Comparison of ENCODE assay signal across 1 cellular context in the genomic region with DNA sequence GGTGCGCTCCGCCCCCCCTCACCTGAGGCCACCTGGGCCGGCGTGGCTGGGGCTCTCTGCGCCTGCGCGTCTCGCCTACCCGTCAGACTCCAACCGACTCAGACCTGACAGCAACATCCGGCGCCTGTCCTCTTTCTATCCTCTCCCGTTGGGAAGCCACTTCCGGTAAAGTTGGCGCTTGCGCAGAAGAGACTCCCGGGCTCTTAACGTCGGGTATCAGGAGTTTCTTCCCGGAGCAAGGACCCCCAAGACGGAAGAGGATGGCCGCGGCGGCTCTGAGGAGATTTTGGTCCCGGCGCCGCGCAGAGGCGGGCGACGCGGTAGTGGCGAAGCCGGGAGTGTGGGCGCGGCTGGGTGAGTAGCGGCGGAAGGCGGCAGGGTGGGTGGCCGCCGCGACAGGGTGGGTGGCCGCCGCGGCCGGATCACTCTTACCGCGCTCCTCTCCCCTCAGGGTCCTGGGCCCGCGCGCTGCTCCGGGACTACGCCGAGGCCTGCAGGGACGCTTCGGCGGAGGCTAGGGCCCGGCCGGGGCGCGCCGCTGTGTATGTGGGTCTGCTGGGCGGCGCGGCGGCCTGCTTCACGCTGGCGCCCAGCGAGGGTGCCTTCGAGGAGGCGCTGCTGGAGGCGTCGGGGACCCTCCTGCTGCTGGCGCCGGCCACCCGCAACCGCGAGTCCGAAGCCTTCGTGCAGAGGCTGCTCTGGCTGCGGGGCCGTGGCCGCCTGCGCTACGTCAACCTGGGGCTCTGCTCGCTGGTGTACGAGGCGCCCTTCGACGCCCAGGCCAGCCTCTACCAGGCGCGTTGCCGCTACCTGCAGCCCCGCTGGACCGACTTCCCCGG.
A peak's percentile ranks its signal among the peaks of the same experiment; 100 is the strongest.
TF ChIP-seq lines count a peak whose summit lies in the region.

A gene (plus strand): TSS at position 249 of the 839 bp plus-strand sequence. CDS start 12 bp downstream, at position 261.
A gene (minus strand): TSS at position 77 of the 839 bp plus-strand sequence. CDS start 229 bp downstream, outside the sequence.

TF ChIP-seq in HepG2, 621 proteins besides CTCF, POLR2A, EP300 and RAD21 (continued from another document and continues in another):
- TF ChIP-seq ZSCAN20 (CRISPR knock-in tag; IDR thresholded peaks at IDR 0.05; ENCODE audit: borderline replicate concordance) (peak; percentile 86), ZNF678 (CRISPR knock-in tag; IDR thresholded peaks at IDR 0.05) (no peak), ZFX (CRISPR knock-in tag; IDR thresholded peaks at IDR 0.05; ENCODE audit: low read depth) (peak; percentile 95; the same call in 1 of the 2 replicates), FOXP1 (IDR thresholded peaks at IDR 0.05) (no peak), FOXP1 (CRISPR knock-in tag; IDR thresholded peaks at IDR 0.05) (no peak), ZIK1 (CRISPR knock-in tag; IDR thresholded peaks at IDR 0.05; ENCODE audit: borderline replicate concordance, low read depth) (no peak; the same call in 1 of the 2 replicates), CCDC6 (CRISPR knock-in tag; IDR thresholded peaks at IDR 0.05) (no peak), SP140L (CRISPR knock-in tag; IDR thresholded peaks at IDR 0.05; ENCODE audit: borderline replicate concordance) (peak; percentile 89; the same call in 1 of the 2 replicates), ATF7 (IDR thresholded peaks at IDR 0.05) (no peak), ATF7 (CRISPR knock-in tag; IDR thresholded peaks at IDR 0.05) (peak; percentile 37; the same call in 1 of the 2 replicates), TCF12 (IDR thresholded peaks at IDR 0.05) (no peak), TCF12 (CRISPR knock-in tag; IDR thresholded peaks at IDR 0.05) (peak; percentile 59; the same call in 1 of the 2 replicates), TAF15 (IDR thresholded peaks at IDR 0.05; ENCODE audit: low read depth, low read length, poor library complexity, severe bottlenecking) (no peak), SAFB2 (CRISPR knock-in tag; IDR thresholded peaks at IDR 0.05; ENCODE audit: borderline replicate concordance, low read depth) (no peak), KMT2B (CRISPR knock-in tag; IDR thresholded peaks at IDR 0.05) (peak; percentile 87), THYN1 (CRISPR knock-in tag; IDR thresholded peaks at IDR 0.05; ENCODE audit: borderline replicate concordance, low read depth) (no peak), MEF2D (CRISPR knock-in tag; IDR thresholded peaks at IDR 0.05) (no peak), ATRX (CRISPR knock-in tag; IDR thresholded peaks at IDR 0.05; ENCODE audit: borderline replicate concordance) (no peak), SIX4 (CRISPR knock-in tag; IDR thresholded peaks at IDR 0.05) (no peak; the same call in 1 of the 2 replicates), FOXJ3 (CRISPR knock-in tag; IDR thresholded peaks at IDR 0.05; ENCODE audit: borderline replicate concordance) (0 out of 2 replicates have a peak, but pooled peaks have one; percentile 39), PHF20 (CRISPR knock-in tag; IDR thresholded peaks at IDR 0.05) (peak; percentile 95), REXO4 (CRISPR knock-in tag; IDR thresholded peaks at IDR 0.05; ENCODE audit: borderline replicate concordance) (no peak), FOSL1 (CRISPR knock-in tag; IDR thresholded peaks at IDR 0.05; ENCODE audit: borderline replicate concordance) (no peak), MAFK (conservative IDR thresholded peaks at IDR 0.05 in 1 of 2, IDR thresholded peaks at IDR 0.05 in 1 of 2; ENCODE audit: low read length in 2 of 2) (no peak), CAMTA2 (CRISPR knock-in tag; IDR thresholded peaks at IDR 0.05; ENCODE audit: borderline replicate concordance) (0 out of 2 replicates have a peak, but pooled peaks have one; percentile 42), ZNF30 (CRISPR knock-in tag; IDR thresholded peaks at IDR 0.05) (no peak)
- TF ChIP-seq, protein P1, sequence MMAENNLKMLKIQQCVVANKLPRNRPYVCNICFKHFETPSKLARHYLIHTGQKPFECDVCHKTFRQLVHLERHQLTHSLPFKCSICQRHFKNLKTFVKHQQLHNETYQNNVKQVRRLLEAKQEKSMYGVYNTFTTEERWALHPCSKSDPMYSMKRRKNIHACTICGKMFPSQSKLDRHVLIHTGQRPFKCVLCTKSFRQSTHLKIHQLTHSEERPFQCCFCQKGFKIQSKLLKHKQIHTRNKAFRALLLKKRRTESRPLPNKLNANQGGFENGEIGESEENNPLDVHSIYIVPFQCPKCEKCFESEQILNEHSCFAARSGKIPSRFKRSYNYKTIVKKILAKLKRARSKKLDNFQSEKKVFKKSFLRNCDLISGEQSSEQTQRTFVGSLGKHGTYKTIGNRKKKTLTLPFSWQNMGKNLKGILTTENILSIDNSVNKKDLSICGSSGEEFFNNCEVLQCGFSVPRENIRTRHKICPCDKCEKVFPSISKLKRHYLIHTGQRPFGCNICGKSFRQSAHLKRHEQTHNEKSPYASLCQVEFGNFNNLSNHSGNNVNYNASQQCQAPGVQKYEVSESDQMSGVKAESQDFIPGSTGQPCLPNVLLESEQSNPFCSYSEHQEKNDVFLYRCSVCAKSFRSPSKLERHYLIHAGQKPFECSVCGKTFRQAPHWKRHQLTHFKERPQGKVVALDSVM (CRISPR knock-in tag; IDR thresholded peaks at IDR 0.05): peak; percentile 45
- TF ChIP-seq, protein P2, sequence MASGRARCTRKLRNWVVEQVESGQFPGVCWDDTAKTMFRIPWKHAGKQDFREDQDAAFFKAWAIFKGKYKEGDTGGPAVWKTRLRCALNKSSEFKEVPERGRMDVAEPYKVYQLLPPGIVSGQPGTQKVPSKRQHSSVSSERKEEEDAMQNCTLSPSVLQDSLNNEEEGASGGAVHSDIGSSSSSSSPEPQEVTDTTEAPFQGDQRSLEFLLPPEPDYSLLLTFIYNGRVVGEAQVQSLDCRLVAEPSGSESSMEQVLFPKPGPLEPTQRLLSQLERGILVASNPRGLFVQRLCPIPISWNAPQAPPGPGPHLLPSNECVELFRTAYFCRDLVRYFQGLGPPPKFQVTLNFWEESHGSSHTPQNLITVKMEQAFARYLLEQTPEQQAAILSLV (CRISPR knock-in tag; IDR thresholded peaks at IDR 0.05; ENCODE audit: borderline replicate concordance): peak; percentile 60; the same call in 1 of the 2 replicates
- TF ChIP-seq, protein P3, sequence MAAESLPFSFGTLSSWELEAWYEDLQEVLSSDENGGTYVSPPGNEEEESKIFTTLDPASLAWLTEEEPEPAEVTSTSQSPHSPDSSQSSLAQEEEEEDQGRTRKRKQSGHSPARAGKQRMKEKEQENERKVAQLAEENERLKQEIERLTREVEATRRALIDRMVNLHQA (CRISPR knock-in tag; IDR thresholded peaks at IDR 0.05): no peak
- TF ChIP-seq, protein P4, sequence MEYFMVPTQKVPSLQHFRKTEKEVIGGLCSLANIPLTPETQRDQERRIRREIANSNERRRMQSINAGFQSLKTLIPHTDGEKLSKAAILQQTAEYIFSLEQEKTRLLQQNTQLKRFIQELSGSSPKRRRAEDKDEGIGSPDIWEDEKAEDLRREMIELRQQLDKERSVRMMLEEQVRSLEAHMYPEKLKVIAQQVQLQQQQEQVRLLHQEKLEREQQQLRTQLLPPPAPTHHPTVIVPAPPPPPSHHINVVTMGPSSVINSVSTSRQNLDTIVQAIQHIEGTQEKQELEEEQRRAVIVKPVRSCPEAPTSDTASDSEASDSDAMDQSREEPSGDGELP (IDR thresholded peaks at IDR 0.05; ENCODE audit: borderline replicate concordance, low read depth): peak; percentile 53; the same call in 1 of the 2 replicates
- TF ChIP-seq, protein P5, sequence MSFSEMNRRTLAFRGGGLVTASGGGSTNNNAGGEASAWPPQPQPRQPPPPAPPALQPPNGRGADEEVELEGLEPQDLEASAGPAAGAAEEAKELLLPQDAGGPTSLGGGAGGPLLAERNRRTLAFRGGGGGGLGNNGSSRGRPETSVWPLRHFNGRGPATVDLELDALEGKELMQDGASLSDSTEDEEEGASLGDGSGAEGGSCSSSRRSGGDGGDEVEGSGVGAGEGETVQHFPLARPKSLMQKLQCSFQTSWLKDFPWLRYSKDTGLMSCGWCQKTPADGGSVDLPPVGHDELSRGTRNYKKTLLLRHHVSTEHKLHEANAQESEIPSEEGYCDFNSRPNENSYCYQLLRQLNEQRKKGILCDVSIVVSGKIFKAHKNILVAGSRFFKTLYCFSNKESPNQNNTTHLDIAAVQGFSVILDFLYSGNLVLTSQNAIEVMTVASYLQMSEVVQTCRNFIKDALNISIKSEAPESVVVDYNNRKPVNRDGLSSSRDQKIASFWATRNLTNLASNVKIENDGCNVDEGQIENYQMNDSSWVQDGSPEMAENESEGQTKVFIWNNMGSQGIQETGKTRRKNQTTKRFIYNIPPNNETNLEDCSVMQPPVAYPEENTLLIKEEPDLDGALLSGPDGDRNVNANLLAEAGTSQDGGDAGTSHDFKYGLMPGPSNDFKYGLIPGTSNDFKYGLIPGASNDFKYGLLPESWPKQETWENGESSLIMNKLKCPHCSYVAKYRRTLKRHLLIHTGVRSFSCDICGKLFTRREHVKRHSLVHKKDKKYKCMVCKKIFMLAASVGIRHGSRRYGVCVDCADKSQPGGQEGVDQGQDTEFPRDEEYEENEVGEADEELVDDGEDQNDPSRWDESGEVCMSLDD (CRISPR knock-in tag; IDR thresholded peaks at IDR 0.05; ENCODE audit: borderline replicate concordance): no peak
- TF ChIP-seq, protein P6, sequence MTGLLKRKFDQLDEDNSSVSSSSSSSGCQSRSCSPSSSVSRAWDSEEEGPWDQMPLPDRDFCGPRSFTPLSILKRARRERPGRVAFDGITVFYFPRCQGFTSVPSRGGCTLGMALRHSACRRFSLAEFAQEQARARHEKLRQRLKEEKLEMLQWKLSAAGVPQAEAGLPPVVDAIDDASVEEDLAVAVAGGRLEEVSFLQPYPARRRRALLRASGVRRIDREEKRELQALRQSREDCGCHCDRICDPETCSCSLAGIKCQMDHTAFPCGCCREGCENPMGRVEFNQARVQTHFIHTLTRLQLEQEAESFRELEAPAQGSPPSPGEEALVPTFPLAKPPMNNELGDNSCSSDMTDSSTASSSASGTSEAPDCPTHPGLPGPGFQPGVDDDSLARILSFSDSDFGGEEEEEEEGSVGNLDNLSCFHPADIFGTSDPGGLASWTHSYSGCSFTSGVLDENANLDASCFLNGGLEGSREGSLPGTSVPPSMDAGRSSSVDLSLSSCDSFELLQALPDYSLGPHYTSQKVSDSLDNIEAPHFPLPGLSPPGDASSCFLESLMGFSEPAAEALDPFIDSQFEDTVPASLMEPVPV (CRISPR knock-in tag; IDR thresholded peaks at IDR 0.05): 0 out of 2 replicates have a peak, but pooled peaks have one; percentile 16
- TF ChIP-seq, protein P7, sequence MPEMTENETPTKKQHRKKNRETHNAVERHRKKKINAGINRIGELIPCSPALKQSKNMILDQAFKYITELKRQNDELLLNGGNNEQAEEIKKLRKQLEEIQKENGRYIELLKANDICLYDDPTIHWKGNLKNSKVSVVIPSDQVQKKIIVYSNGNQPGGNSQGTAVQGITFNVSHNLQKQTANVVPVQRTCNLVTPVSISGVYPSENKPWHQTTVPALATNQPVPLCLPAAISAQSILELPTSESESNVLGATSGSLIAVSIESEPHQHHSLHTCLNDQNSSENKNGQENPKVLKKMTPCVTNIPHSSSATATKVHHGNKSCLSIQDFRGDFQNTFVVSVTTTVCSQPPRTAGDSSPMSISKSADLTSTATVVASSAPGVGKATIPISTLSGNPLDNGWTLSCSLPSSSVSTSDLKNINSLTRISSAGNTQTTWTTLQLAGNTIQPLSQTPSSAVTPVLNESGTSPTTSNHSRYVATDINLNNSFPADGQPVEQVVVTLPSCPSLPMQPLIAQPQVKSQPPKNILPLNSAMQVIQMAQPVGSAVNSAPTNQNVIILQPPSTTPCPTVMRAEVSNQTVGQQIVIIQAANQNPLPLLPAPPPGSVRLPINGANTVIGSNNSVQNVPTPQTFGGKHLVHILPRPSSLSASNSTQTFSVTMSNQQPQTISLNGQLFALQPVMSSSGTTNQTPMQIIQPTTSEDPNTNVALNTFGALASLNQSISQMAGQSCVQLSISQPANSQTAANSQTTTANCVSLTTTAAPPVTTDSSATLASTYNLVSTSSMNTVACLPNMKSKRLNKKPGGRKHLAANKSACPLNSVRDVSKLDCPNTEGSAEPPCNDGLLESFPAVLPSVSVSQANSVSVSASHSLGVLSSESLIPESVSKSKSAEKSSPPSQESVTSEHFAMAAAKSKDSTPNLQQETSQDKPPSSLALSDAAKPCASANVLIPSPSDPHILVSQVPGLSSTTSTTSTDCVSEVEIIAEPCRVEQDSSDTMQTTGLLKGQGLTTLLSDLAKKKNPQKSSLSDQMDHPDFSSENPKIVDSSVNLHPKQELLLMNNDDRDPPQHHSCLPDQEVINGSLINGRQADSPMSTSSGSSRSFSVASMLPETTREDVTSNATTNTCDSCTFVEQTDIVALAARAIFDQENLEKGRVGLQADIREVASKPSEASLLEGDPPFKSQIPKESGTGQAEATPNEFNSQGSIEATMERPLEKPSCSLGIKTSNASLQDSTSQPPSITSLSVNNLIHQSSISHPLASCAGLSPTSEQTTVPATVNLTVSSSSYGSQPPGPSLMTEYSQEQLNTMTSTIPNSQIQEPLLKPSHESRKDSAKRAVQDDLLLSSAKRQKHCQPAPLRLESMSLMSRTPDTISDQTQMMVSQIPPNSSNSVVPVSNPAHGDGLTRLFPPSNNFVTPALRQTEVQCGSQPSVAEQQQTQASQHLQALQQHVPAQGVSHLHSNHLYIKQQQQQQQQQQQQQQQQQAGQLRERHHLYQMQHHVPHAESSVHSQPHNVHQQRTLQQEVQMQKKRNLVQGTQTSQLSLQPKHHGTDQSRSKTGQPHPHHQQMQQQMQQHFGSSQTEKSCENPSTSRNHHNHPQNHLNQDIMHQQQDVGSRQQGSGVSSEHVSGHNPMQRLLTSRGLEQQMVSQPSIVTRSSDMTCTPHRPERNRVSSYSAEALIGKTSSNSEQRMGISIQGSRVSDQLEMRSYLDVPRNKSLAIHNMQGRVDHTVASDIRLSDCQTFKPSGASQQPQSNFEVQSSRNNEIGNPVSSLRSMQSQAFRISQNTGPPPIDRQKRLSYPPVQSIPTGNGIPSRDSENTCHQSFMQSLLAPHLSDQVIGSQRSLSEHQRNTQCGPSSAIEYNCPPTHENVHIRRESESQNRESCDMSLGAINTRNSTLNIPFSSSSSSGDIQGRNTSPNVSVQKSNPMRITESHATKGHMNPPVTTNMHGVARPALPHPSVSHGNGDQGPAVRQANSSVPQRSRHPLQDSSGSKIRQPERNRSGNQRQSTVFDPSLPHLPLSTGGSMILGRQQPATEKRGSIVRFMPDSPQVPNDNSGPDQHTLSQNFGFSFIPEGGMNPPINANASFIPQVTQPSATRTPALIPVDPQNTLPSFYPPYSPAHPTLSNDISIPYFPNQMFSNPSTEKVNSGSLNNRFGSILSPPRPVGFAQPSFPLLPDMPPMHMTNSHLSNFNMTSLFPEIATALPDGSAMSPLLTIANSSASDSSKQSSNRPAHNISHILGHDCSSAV (CRISPR knock-in tag; IDR thresholded peaks at IDR 0.05; ENCODE audit: borderline replicate concordance): no peak
- TF ChIP-seq, protein P8, sequence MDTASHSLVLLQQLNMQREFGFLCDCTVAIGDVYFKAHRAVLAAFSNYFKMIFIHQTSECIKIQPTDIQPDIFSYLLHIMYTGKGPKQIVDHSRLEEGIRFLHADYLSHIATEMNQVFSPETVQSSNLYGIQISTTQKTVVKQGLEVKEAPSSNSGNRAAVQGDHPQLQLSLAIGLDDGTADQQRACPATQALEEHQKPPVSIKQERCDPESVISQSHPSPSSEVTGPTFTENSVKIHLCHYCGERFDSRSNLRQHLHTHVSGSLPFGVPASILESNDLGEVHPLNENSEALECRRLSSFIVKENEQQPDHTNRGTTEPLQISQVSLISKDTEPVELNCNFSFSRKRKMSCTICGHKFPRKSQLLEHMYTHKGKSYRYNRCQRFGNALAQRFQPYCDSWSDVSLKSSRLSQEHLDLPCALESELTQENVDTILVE (CRISPR knock-in tag; IDR thresholded peaks at IDR 0.05): peak; percentile 90
